10 cellular contexts compared by ENCODE assay signal in genomic region chr17:79006794-79007503, GRCh38. TPM values are rescaled to one million over a fixed set of nuclear protein-coding genes. Genes with fewer than 3 reads are reported as not detected.
DNase-seq lines count a peak whose midpoint lies in the region; ATAC-seq and TF ChIP-seq lines count a peak whose summit lies in the region.
"Had no signal": no experiment of that assay in that cellular context is flagged by ENCODE, and none has a peak within 500 bp of the region (broad histone marks: within the 10 kb centered on the region; RNA-seq: fewer than 3 reads in every experiment).

No MANE protein-coding gene starts in this region.

- no peak overlapping the region for H2BK15ac ChIP-seq in neuronal stem cell (ENCODE audit: low read length)

- H3K18ac ChIP-seq in neuronal stem cell (ENCODE audit: low read length): no peak overlapping the region

- DNase-seq in MCF 10A (ENCODE audit: unreplicated experiment) (no peak), mammary epithelial cell (no peak), chondrocyte (ENCODE audit: low spot score) (no peak), neuronal stem cell (ENCODE audit: low spot score) (no peak), OCI-M1 (lab: John Stamatoyannopoulos, UW) (no peak), NCI-H526 (lab: John Stamatoyannopoulos, UW) (no peak), inferior parietal cortex (ENCODE audit: extremely low spot score) (no peak)
- DNase-seq: psoas muscle had no signal

- peaks cover 74% of the 10 kb centered on the region for H3K79me2 ChIP-seq in mammary epithelial cell (ENCODE audit: insufficient read depth, low read length)

- H2BK5ac ChIP-seq in neuronal stem cell (ENCODE audit: low read length): no peak overlapping the region

- H3K9ac ChIP-seq in mammary epithelial cell (ENCODE audit: insufficient read depth, low read length) (no peak overlapping the region), neuronal stem cell (ENCODE audit: low read depth, low read length, poor library complexity) (peak overlapping the region; percentile 25)

- H3K4me3 Mint-ChIP-seq in MCF 10A (ENCODE audit: unreplicated experiment) (peak overlapping the region; percentile 22), chondrocyte (ENCODE audit: unreplicated experiment) (no peak overlapping the region)

- H3K36me3 ChIP-seq in mammary epithelial cell (ENCODE audit: insufficient read depth, low read length): peaks cover 3% of the 10 kb centered on the region
- H3K36me3 ChIP-seq in neuronal stem cell (replicated peaks in 1 of 2; ENCODE audit: control insufficient read depth in 2 of 2, insufficient read depth in 2 of 2, low read length in 2 of 2): peaks cover 2 to 15% of the 10 kb centered on the region in 2 donors

- H3K4ac ChIP-seq in neuronal stem cell (ENCODE audit: low read length): no peak overlapping the region

- H4K20me1 ChIP-seq in mammary epithelial cell (ENCODE audit: insufficient read depth, low read length): peaks cover 1% of the 10 kb centered on the region

- in situ Hi-C loops in mammary epithelial cell (cut with MboI; ENCODE audit: low sequenced_read_pairs in 2 of 2): no loop called here

- CTCF ChIA-PET in MCF 10A (lab: Yijun Ruan, JAX) (no interaction called here), mammary epithelial cell (lab: Charles Lee; ENCODE audit: low non-redundant PET) (no interaction called here)

- no peak overlapping the region for H4K91ac ChIP-seq in neuronal stem cell (ENCODE audit: low read depth, low read length, poor library complexity)

- no peaks in the 10 kb centered on the region for H3K9me3 Mint-ChIP-seq in MCF 10A (ENCODE audit: unreplicated experiment)
- no peaks in the 10 kb centered on the region for H3K9me3 Mint-ChIP-seq in chondrocyte (ENCODE audit: low read depth)

- H3K27me3 Mint-ChIP-seq in MCF 10A (ENCODE audit: insufficient read depth, unreplicated experiment) (no peaks in the 10 kb centered on the region), chondrocyte (ENCODE audit: low read depth) (no peaks in the 10 kb centered on the region)

- no peak for TF ChIP-seq CTCF in MCF 10A (IDR thresholded peaks at IDR 0.05; ENCODE audit: unreplicated experiment)
- TF ChIP-seq CTCF in mammary epithelial cell (conservative IDR thresholded peaks at IDR 0.05 in 1 of 2, IDR thresholded peaks at IDR 0.05 in 1 of 2; ENCODE audit: extremely low read depth in 1 of 2, insufficient read depth in 1 of 2, low read depth in 1 of 2, low read length in 2 of 2): no peak
- TF ChIP-seq CTCF in chondrocyte (IDR thresholded peaks at IDR 0.05): no peak

- H3K4me3 ChIP-seq in mammary epithelial cell (replicated peaks in 1 of 3; ENCODE audit: insufficient read depth in 1 of 3, low read depth in 2 of 3, low read length in 3 of 3) (no peak overlapping the region), neuronal stem cell (ENCODE audit: low read length in 2 of 2) (no peak overlapping the region)
- H3K4me3 ChIP-seq: psoas muscle, SJSA1 had no signal

- no peak for ATAC-seq in GM18511 (IDR thresholded peaks at IDR 0.05; ENCODE audit: unreplicated experiment)
- ATAC-seq: psoas muscle had no signal

- H4K8ac ChIP-seq in neuronal stem cell (ENCODE audit: low read depth, low read length): no peak overlapping the region

- H3K23ac ChIP-seq in neuronal stem cell (ENCODE audit: low read depth, low read length, poor library complexity): no peak overlapping the region

- peaks cover 6% of the 10 kb centered on the region for H3K36me3 Mint-ChIP-seq in MCF 10A (ENCODE audit: insufficient read depth, unreplicated experiment)
- peaks cover 2% of the 10 kb centered on the region for H3K36me3 Mint-ChIP-seq in chondrocyte (ENCODE audit: low read depth)

- H3K4me2 ChIP-seq in mammary epithelial cell (ENCODE audit: insufficient read depth, low read depth, low read length): no peak overlapping the region
- no peak overlapping the region for H3K4me2 ChIP-seq in neuronal stem cell (ENCODE audit: insufficient read depth, low read length, poor library complexity, severe bottlenecking)

- no peak overlapping the region for H2BK120ac ChIP-seq in neuronal stem cell (ENCODE audit: low read depth, low read length)

- no TSS peak for BruUV-seq in MCF 10A (replicated peaks; lab: Mats Ljungman, UMichigan)
- no TSS peak for BruUV-seq in mammary epithelial cell (replicated peaks; lab: Mats Ljungman, UMichigan)

- no peaks in the 10 kb centered on the region for H3K27me3 ChIP-seq in mammary epithelial cell (ENCODE audit: insufficient read depth, low read length)
- no peaks in the 10 kb centered on the region for H3K27me3 ChIP-seq in neuronal stem cell (ENCODE audit: control insufficient read depth in 3 of 3, insufficient read depth in 3 of 3, low read depth in 1 of 3, low read length in 3 of 3)
- H3K27me3 ChIP-seq: SJSA1 had no signal

- H3K27ac ChIP-seq in mammary epithelial cell (ENCODE audit: insufficient read depth, low read depth, low read length) (no peak overlapping the region), neuronal stem cell (replicated peaks; ENCODE audit: low read length) (no peak overlapping the region)
- H3K27ac ChIP-seq: psoas muscle, SJSA1 had no signal

- H2AFZ ChIP-seq in mammary epithelial cell (ENCODE audit: low read depth, low read length): no peak overlapping the region
- H2AFZ ChIP-seq in neuronal stem cell (ENCODE audit: low read length): no peak overlapping the region

- dilution Hi-C loops in mammary epithelial cell (cut with HindIII; ENCODE audit: low sequenced_read_pairs): no loop called here

- no peak overlapping the region for H3K27ac Mint-ChIP-seq in MCF 10A (ENCODE audit: low read depth, unreplicated experiment)
- H3K27ac Mint-ChIP-seq in chondrocyte (ENCODE audit: unreplicated experiment): peak overlapping the region; percentile 10

- H3K9me3 ChIP-seq in mammary epithelial cell (replicated peaks; ENCODE audit: insufficient read depth, low read length) (no peaks in the 10 kb centered on the region), neuronal stem cell (replicated peaks in 1 of 2; ENCODE audit: control insufficient read depth in 2 of 2, insufficient read depth in 1 of 2, low read depth in 1 of 2, low read length in 2 of 2) (no peaks in the 10 kb centered on the region)
- H3K9me3 ChIP-seq: psoas muscle, SJSA1 had no signal

- peaks cover 17% of the 10 kb centered on the region for H3K79me1 ChIP-seq in neuronal stem cell (ENCODE audit: low read depth, low read length)

- WGBS in mammary epithelial cell (ENCODE audit: low coverage, missing lambda C conversion rate): 84% methylated on average over 19 of the region's 19 CpGs
- no CpG with 5 or more reads among the region's 19 CpGs for WGBS in neuronal stem cell (ENCODE audit: extremely low coverage in 2 of 2, insufficient read length in 2 of 2, insufficient replicate concordance in 1 of 2), 2 donors

- H3K4me1 Mint-ChIP-seq in MCF 10A (ENCODE audit: insufficient read depth, unreplicated experiment) (peaks cover 26% of the 10 kb centered on the region), chondrocyte (ENCODE audit: low read depth) (peaks cover 34% of the 10 kb centered on the region)

- no peak overlapping the region for H3K14ac ChIP-seq in neuronal stem cell (ENCODE audit: low read length)

- H2BK12ac ChIP-seq in neuronal stem cell (ENCODE audit: low read length): no peak overlapping the region

- POLR2A ChIA-PET in MCF 10A (lab: Yijun Ruan, JAX): no interaction called here

- H2AK5ac ChIP-seq in neuronal stem cell (ENCODE audit: low read depth, low read length): no peak overlapping the region

- H3K4me1 ChIP-seq in mammary epithelial cell (ENCODE audit: insufficient read depth, low read length): peaks cover 43% of the 10 kb centered on the region
- H3K4me1 ChIP-seq in neuronal stem cell (ENCODE audit: control insufficient read depth in 2 of 2, insufficient read depth in 1 of 2, low read depth in 1 of 2, low read length in 2 of 2): peaks cover 13 to 16% of the 10 kb centered on the region in 2 donors

- intact Hi-C loops in MCF 10A (cut with micrococcal nuclease): no loop called here
- intact Hi-C loops in mammary epithelial cell (cut with micrococcal nuclease): no loop called here

RNA-seq across cellular contexts. Expression of gene CANT1, which starts 2.6 kb away (rescaled TPM):
- total RNA-seq in MCF 10A (2022) (62.5 and 65.1 TPM in 2 replicates), mammary epithelial cell (10 to 100 TPM; 54.5 to 86.5 TPM), chondrocyte (37.3 to 50.5 TPM (median 47.9 TPM) in 3 replicates)
- polyA plus RNA-seq in mammary epithelial cell: 61.6 TPM
- 59.7 TPM for polyA minus RNA-seq in mammary epithelial cell
- 30.7 TPM for polyA plus RNA-seq in neuronal stem cell (2013, experiment 1 of 2)
- polyA plus RNA-seq in neuronal stem cell (2013, experiment 2 of 2): 30.5 TPM

RNA-seq across cellular contexts. Expression of gene C1QTNF1, which starts 17.0 kb away (rescaled TPM):
- total RNA-seq in MCF 10A (2022): 3.0 and 3.3 TPM in 2 replicates
- total RNA-seq in mammary epithelial cell: 10 to 100 TPM; 13.2 to 22.0 TPM
- polyA plus RNA-seq in mammary epithelial cell: 10.4 TPM
- 10.4 TPM for polyA minus RNA-seq in mammary epithelial cell
- total RNA-seq in chondrocyte: 74.7 to 96.2 TPM (median 74.9 TPM) in 3 replicates
- 1.3 TPM for polyA plus RNA-seq in neuronal stem cell (2013, experiment 1 of 2)
- 1.6 TPM for polyA plus RNA-seq in neuronal stem cell (2013, experiment 2 of 2)

RNA-seq across cellular contexts. Expression of gene LGALS3BP, which starts 27.2 kb away (rescaled TPM):
- 56.7 and 58.0 TPM in 2 replicates for total RNA-seq in MCF 10A (2022)
- 100 to 1,000 TPM; 173 to 221 TPM for total RNA-seq in mammary epithelial cell
- polyA plus RNA-seq in mammary epithelial cell: 109 TPM
- polyA minus RNA-seq in mammary epithelial cell: 167 TPM
- 120 to 177 TPM (median 127 TPM) in 3 replicates for total RNA-seq in chondrocyte
- 36.5 TPM for polyA plus RNA-seq in neuronal stem cell (2013, experiment 1 of 2)
- 36.6 TPM for polyA plus RNA-seq in neuronal stem cell (2013, experiment 2 of 2)
